Comparison of ENCODE assay signal across 22 cellular contexts in the genomic region with DNA sequence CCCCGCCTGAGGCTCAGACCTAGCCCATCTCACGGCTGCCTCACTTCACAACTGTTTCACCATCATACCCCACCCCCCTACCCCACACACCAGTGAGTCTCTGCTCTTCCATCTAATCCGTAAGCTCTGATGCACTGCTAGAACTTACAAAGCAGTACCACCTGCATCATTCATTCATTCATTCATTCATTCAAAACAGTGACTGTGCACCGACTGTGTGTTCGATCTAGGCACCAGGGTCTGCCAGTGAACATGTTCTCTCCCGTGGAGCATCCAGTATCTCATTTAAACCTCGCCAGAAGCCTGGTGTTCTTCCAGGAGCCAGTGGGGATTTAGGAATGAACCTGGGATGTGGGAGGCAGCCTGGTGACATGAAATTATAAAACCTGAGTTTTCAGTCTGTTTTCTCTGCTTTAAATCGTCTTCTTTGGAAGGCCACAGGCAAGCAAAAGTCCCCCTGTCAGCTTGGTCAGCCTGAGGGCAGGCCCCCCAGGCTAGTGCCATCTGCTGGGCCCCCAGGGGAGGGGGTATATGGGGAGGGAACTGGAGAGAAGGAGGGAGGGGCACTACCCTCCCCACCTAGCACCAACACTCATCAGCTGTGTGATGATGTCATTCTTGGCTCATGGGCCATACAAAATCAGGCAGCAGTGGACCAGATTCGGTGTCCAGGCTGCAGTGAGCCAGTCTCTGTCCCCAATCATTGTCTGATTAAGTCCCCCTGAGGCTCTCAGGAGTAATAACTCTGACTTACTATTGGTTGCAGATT. TPM values are rescaled to one million over a fixed set of nuclear protein-coding genes. Genes with fewer than 3 reads are reported as not detected.
"Had no signal": no experiment of that assay in that cellular context is flagged by ENCODE, and none has a peak within 500 bp of the region (broad histone marks: within the 10 kb centered on the region; RNA-seq: fewer than 3 reads in every experiment).

No MANE protein-coding gene starts in this region.

- H3K36me3 Mint-ChIP-seq: brain; natural killer cell treated with Interleukin-12 subunit alpha and Interleukin-12 subunit beta and Interleukin-15 and Interleukin-18, amount 100 ng/mL, for 72 hours had no signal

- H3K27me3 ChIP-seq: right atrium auricular region had no signal

- H3K9me3 ChIP-seq: pancreas, psoas muscle, right atrium auricular region, upper lobe of right lung had no signal

- ATAC-seq: activated CD8-positive, alpha-beta T cell treated with anti-CD3 and anti-CD28 coated beads for 36 hours; natural killer cell treated with Interleukin-12 subunit alpha and Interleukin-12 subunit beta and Interleukin-15 and Interleukin-18, amount 100 ng/mL, for 72 hours; pancreas; psoas muscle; stimulated activated naive CD8-positive, alpha-beta T cell treated with anti-CD3 and anti-CD28 coated beads, Interleukin-15, Interleukin-2, amounts not matched to agents 100 U/mL and 50 U/mL, for 24 hours had no signal

- H3K4me1 ChIP-seq: pancreas, psoas muscle, right atrium auricular region, upper lobe of right lung had no signal

- H3K4me3 Mint-ChIP-seq: activated CD4-positive, alpha-beta T cell treated with anti-CD3 and anti-CD28 coated beads, Interleukin-2, amount 10 ng/mL, durations not matched to agents 24 days and 14 days; activated CD8-positive, alpha-beta T cell treated with anti-CD3 and anti-CD28 coated beads for 36 hours; activated naive CD4-positive, alpha-beta T cell treated with anti-CD3 and anti-CD28 coated beads for 36 hours; activated T-cell treated with anti-CD3 and anti-CD28 coated beads, Interleukin-2, amount 50 U/mL, for 24 hours; brain; dendritic cell treated with granulocyte-macrophage colony-stimulating factor and Interleukin-4, amounts not matched to agents 40 ng/mL and 50 ng/mL, for 4 days; natural killer cell treated with Interleukin-12 subunit alpha and Interleukin-12 subunit beta and Interleukin-15 and Interleukin-18, amount 100 ng/mL, for 72 hours had no signal

- H3K27me3 Mint-ChIP-seq: activated CD4-positive, alpha-beta T cell treated with anti-CD3 and anti-CD28 coated beads, Interleukin-2, amount 10 ng/mL, durations not matched to agents 24 days and 14 days had no signal

- H3K36me3 ChIP-seq: pancreas, right atrium auricular region, upper lobe of right lung had no signal

- DNase-seq: activated CD4-positive, alpha-beta T cell treated with anti-CD3 and anti-CD28 coated beads, Interleukin-2, amount 10 ng/mL, durations not matched to agents 24 days and 14 days; activated CD8-positive, alpha-beta T cell treated with anti-CD3 and anti-CD28 coated beads for 36 hours; activated effector memory CD4-positive, alpha-beta T cell treated with Interleukin-2 at 50 U/mL for 16 hours; activated naive CD4-positive, alpha-beta T cell treated with anti-CD3 and anti-CD28 coated beads for 36 hours; activated T-cell treated with anti-CD3 and anti-CD28 coated beads, Interleukin-2, amount 50 U/mL, for 24 hours; anterior cingulate cortex; caudate nucleus; effector CD4-positive, alpha-beta T cell; head of caudate nucleus; hypothalamus; psoas muscle; stimulated activated CD4-positive, alpha-beta T cell treated with anti-CD3 and anti-CD28 coated beads, Interleukin-4, amount 100 ng/mL, for 24 hours; stimulated activated naive CD8-positive, alpha-beta T cell treated with anti-CD3 and anti-CD28 coated beads, Interleukin-15, Interleukin-2, amounts not matched to agents 100 U/mL and 50 U/mL, for 24 hours; upper lobe of right lung had no signal

- FAIRE-seq: endometrium, frontal cortex, pancreas had no signal

- H3K27ac ChIP-seq: pancreas, psoas muscle, right atrium auricular region, upper lobe of right lung had no signal

- H3K27ac Mint-ChIP-seq: activated CD4-positive, alpha-beta T cell treated with anti-CD3 and anti-CD28 coated beads, Interleukin-2, amount 10 ng/mL, durations not matched to agents 24 days and 14 days; activated CD8-positive, alpha-beta T cell treated with anti-CD3 and anti-CD28 coated beads for 36 hours; activated naive CD4-positive, alpha-beta T cell treated with anti-CD3 and anti-CD28 coated beads for 36 hours; dendritic cell treated with granulocyte-macrophage colony-stimulating factor and Interleukin-4, amounts not matched to agents 40 ng/mL and 50 ng/mL, for 4 days had no signal

- H3K4me3 ChIP-seq: pancreas, psoas muscle, right atrium auricular region, upper lobe of right lung had no signal

- H3K9me3 Mint-ChIP-seq: activated CD4-positive, alpha-beta T cell treated with anti-CD3 and anti-CD28 coated beads, Interleukin-2, amount 10 ng/mL, durations not matched to agents 24 days and 14 days; activated CD8-positive, alpha-beta T cell treated with anti-CD3 and anti-CD28 coated beads for 36 hours; activated naive CD4-positive, alpha-beta T cell treated with anti-CD3 and anti-CD28 coated beads for 36 hours; activated T-cell treated with anti-CD3 and anti-CD28 coated beads, Interleukin-2, amount 50 U/mL, for 24 hours; dendritic cell treated with granulocyte-macrophage colony-stimulating factor and Interleukin-4, amounts not matched to agents 40 ng/mL and 50 ng/mL, for 4 days; natural killer cell treated with Interleukin-12 subunit alpha and Interleukin-12 subunit beta and Interleukin-15 and Interleukin-18, amount 100 ng/mL, for 72 hours had no signal

RNA-seq across cellular contexts. Expression of a gene that starts 18.4 kb away (rescaled TPM):
- total RNA-seq: frontal cortex, psoas muscle, right atrium auricular region, subcutaneous adipose tissue had no signal
- polyA plus RNA-seq: psoas muscle had no signal

RNA-seq across cellular contexts. Expression of a gene that starts 58.6 kb away (rescaled TPM):
- total RNA-seq: frontal cortex had no signal
